In the genomic region with DNA sequence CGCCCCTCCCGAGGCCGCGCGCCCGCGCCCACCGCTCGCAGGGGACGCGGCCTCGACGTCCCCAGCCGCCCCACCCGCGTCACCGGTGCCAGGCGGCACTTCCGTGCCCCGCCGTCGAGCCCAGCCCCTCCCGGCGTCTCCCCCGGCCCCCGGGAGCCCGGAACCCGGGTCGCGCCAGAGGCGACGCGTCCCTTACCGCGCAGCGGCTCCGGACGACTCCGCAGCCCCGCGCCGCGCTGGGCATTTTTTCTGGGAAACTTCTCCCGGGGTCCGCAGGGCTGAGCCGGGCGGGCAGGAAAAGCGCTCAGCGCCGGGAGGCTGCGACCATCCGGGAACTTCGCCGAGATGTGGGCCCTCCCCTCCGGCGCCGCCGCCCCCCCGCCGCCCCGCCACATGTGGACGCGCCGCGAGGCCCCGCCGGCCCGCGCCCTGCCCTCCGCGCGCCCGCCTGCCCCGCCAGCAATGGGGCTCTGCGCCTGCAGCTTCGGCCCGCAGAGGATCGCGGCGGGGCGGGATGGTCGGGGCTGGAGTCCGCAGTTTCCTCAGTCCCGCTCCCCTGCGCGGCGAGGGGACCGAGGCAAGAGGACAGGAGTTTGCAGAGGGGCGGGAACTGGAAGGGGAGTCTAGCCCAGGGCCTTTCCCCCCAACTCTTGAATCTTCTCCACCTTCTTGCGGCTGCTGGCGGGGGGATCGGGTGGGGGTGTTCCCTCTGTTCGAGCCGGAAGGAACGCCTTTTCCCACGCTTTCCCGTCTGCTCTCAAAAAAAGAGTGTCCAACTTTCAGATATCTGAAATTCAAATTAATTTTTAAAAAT, we compare ENCODE assay signal across 8 cellular contexts.
A peak's percentile ranks its signal among the peaks of the same experiment; 100 is the strongest.
DNase-seq lines count a peak whose midpoint lies in the region; ATAC-seq and TF ChIP-seq lines count a peak whose summit lies in the region.

No MANE protein-coding gene starts in this region.

- peak; percentile 51 for ATAC-seq in GM21381 (IDR thresholded peaks at IDR 0.05; ENCODE audit: unreplicated experiment)
- peak; percentile 63 to 64 for ATAC-seq in activated CD4-positive, CD25-positive, alpha-beta regulatory T cell treated with anti-CD3 and anti-CD28 coated beads, Interleukin-2, amount 50 U/mL, for 24 hours

- no peaks in the 10 kb centered on the region for H3K36me3 ChIP-seq in kidney epithelial cell (ENCODE audit: control insufficient read depth, insufficient read depth, low read length)

- peak overlapping the region; percentile 67 for H3K4me3 ChIP-seq in Jurkat, Clone E6-1 (ENCODE audit: low read length)
- peak overlapping the region; percentile 87 for H3K4me3 ChIP-seq in kidney epithelial cell (ENCODE audit: low read depth, low read length)

- peak; percentile 90 for DNase-seq in DMS 273 (lab: John Stamatoyannopoulos, UW; ENCODE audit: unreplicated experiment)
- DNase-seq in Jurkat, Clone E6-1 (ENCODE audit: low read depth, low spot score), result no peak
- DNase-seq in cerebellum (ENCODE audit: low spot score), result peak; percentile 20
- DNase-seq in kidney epithelial cell (ENCODE audit: low read depth), result no peak
- DNase-seq in stimulated activated CD4-positive, alpha-beta T cell treated with anti-CD3 and anti-CD28 coated beads, Interleukin-15, amount 100 ng/mL, for 24 hours, result peak; percentile 69
- DNase-seq in RKO (ENCODE audit: low spot score), result no peak

- H3K27me3 ChIP-seq in kidney epithelial cell (ENCODE audit: control insufficient read depth, insufficient read depth, low read length), result peaks cover 2% of the 10 kb centered on the region

- no peak for TF ChIP-seq CTCF in kidney epithelial cell (IDR thresholded peaks at IDR 0.05; ENCODE audit: insufficient read depth, low read length, poor library complexity, severe bottlenecking)

Comparison
In these comparisons a context has a peak if more than half of its experiments do, and no peak if none do; other contexts are left out.
1. DNase-seq: peak in DMS 273 (single experiment), cerebellum (single experiment) and stimulated activated CD4-positive, alpha-beta T cell treated with anti-CD3 and anti-CD28 coated beads, Interleukin-15, amount 100 ng/mL, for 24 hours (single experiment); none in Jurkat, Clone E6-1 (single experiment), kidney epithelial cell (single experiment) and RKO (single experiment).